ENCODE assay signal across 19 cellular contexts in genomic region chr21:27168084-27168483, GRCh38.
"Had no signal": no experiment of that assay in that cellular context is flagged by ENCODE, and none has a peak within 500 bp of the region (broad histone marks: within the 10 kb centered on the region; RNA-seq: fewer than 3 reads in every experiment).

No MANE protein-coding gene starts in this region.

- H3K9me3 ChIP-seq: body of pancreas, thyroid gland had no signal

- H3K27ac ChIP-seq: body of pancreas, coronary artery, foreskin keratinocyte, thyroid gland had no signal

- DNase-seq: activated CD4-positive, alpha-beta T cell treated with anti-CD3 and anti-CD28 coated beads, Interleukin-2, amount 10 ng/mL, durations not matched to agents 7 days and 5 days; activated CD8-positive, alpha-beta T cell treated with anti-CD3 and anti-CD28 coated beads, Interleukin-2, amount 10 ng/mL, durations not matched to agents 7 days and 5 days; activated naive CD4-positive, alpha-beta T cell treated with Interleukin-2 at 50 U/mL for 16 hours; activated naive CD8-positive, alpha-beta T cell treated with anti-CD3 and anti-CD28 coated beads, Interleukin-2, amount 10 ng/mL, durations not matched to agents 7 days and 5 days; activated T-cell treated with anti-CD3 and anti-CD28 coated beads, Interleukin-2, amount 50 U/mL, for 24 hours; body of pancreas; central memory CD4-positive, alpha-beta T cell; foreskin keratinocyte; kidney; retina; stimulated activated CD4-positive, alpha-beta T cell treated with anti-CD3 and anti-CD28 coated beads, Interleukin-2, amount 100 ng/mL, for 24 hours; stimulated activated naive CD4-positive, alpha-beta T cell treated with Interleukin-2 at 50 U/mL for 16 hours; thyroid gland had no signal

- H3K36me3 ChIP-seq: thyroid gland had no signal

- H3K27me3 ChIP-seq: body of pancreas, foreskin keratinocyte, thyroid gland had no signal

- H3K4me1 ChIP-seq: body of pancreas, foreskin keratinocyte had no signal

- ATAC-seq: activated CD4-positive, CD25-positive, alpha-beta regulatory T cell treated with anti-CD3 and anti-CD28 coated beads, Interleukin-2, amount 50 U/mL, for 24 hours; activated CD8-positive, alpha-beta T cell treated with anti-CD3 and anti-CD28 coated beads, Interleukin-2, amount 10 ng/mL, durations not matched to agents 7 days and 5 days; body of pancreas; esophagus mucosa; foreskin keratinocyte; left lobe of liver; natural killer cell treated with Interleukin-12 subunit alpha and Interleukin-12 subunit beta and Interleukin-15 and Interleukin-18, amount 100 ng/mL, for 72 hours had no signal

- H3K4me3 ChIP-seq: body of pancreas, coronary artery, lung, thyroid gland had no signal
